Comparison of ENCODE assay signal across 8 cellular contexts in genomic region chr14:104752735-104753527, GRCh38. TPM values are rescaled to one million over a fixed set of nuclear protein-coding genes. Genes with fewer than 3 reads are reported as not detected.
DNase-seq lines count a peak whose midpoint lies in the region; ATAC-seq and TF ChIP-seq lines count a peak whose summit lies in the region.

SIVA1 (plus strand) TSS chr14:104753147; CDS start chr14:104753202, 55 bp downstream.

- H3K4me3 Mint-ChIP-seq in progenitor cell of endocrine pancreas (ENCODE audit: low read depth) = peak within 1 kb of the TSS; percentile 77

- H3K9me3 ChIP-seq in left ventricle myocardium inferior (replicated peaks) = no peaks in the 10 kb centered on the region

- intact Hi-C loops in left ventricle myocardium inferior (cut with micrococcal nuclease) = no loop called here

- H3K27me3 ChIP-seq in left ventricle myocardium inferior (ENCODE audit: low read depth) = no peaks in the 10 kb centered on the region

- peaks cover 4% of the 10 kb centered on the region for H3K36me3 Mint-ChIP-seq in progenitor cell of endocrine pancreas (ENCODE audit: insufficient read depth)

- peak within 1 kb of the TSS; percentile 97 for H3K27ac Mint-ChIP-seq in progenitor cell of endocrine pancreas

- H3K27ac ChIP-seq in angular gyrus (ENCODE audit: low read depth, low read length) (peak within 1 kb of the TSS; percentile 62), left ventricle myocardium inferior (replicated peaks) (peak within 1 kb of the TSS; percentile 91)

- H3K27me3 Mint-ChIP-seq in progenitor cell of endocrine pancreas = no peaks in the 10 kb centered on the region

- H3K4me1 ChIP-seq in left ventricle myocardium inferior = peaks cover 44% of the 10 kb centered on the region

- H3K9me3 Mint-ChIP-seq in progenitor cell of endocrine pancreas (ENCODE audit: low read depth) = no peaks in the 10 kb centered on the region

- H3K4me1 Mint-ChIP-seq in progenitor cell of endocrine pancreas (ENCODE audit: low read depth) = peaks cover 17% of the 10 kb centered on the region

- peaks cover 26% of the 10 kb centered on the region for H3K36me3 ChIP-seq in left ventricle myocardium inferior

- ATAC-seq in GM18498 (IDR thresholded peaks at IDR 0.05; ENCODE audit: unreplicated experiment) = peak; percentile 87
- peak; percentile 88 for ATAC-seq in HG02938 (IDR thresholded peaks at IDR 0.05; ENCODE audit: unreplicated experiment)

- DNase-seq in NCI-H187 (lab: John Stamatoyannopoulos, UW) = peak; percentile 99 to 100
- peak; percentile 98 to 100 (median 99) for DNase-seq in T-helper 2 cell
- DNase-seq in left ventricle myocardium inferior = peak; percentile 100
- peak; percentile 99 for DNase-seq in progenitor cell of endocrine pancreas (ENCODE audit: low spot score, unreplicated experiment)
- DNase-seq in ureter (ENCODE audit: low spot score) = peak; percentile 99

- peak within 1 kb of the TSS; percentile 98 for H3K4me3 ChIP-seq in left ventricle myocardium inferior

- TF ChIP-seq CTCF in left ventricle myocardium inferior (IDR thresholded peaks at IDR 0.05; ENCODE audit: borderline replicate concordance) = no peak
- TF ChIP-seq CTCF in progenitor cell of endocrine pancreas (IDR thresholded peaks at IDR 0.05; ENCODE audit: unreplicated experiment) = no peak

RNA-seq across cellular contexts. Expression of gene SIVA1, which starts in this region (rescaled TPM):
- total RNA-seq in left ventricle myocardium inferior (55.6 TPM), progenitor cell of endocrine pancreas (98.6 and 116 TPM in 2 replicates), ureter (56.5 TPM)

Comparison
In these comparisons a context has a peak if more than half of its experiments do, and no peak if none do; other contexts are left out.
1. Peak in every context shown above with its lines: DNase-seq, ATAC-seq, H3K4me3 ChIP-seq and H3K27ac ChIP-seq.